14 cellular contexts compared by ENCODE assay signal in the genomic region with DNA sequence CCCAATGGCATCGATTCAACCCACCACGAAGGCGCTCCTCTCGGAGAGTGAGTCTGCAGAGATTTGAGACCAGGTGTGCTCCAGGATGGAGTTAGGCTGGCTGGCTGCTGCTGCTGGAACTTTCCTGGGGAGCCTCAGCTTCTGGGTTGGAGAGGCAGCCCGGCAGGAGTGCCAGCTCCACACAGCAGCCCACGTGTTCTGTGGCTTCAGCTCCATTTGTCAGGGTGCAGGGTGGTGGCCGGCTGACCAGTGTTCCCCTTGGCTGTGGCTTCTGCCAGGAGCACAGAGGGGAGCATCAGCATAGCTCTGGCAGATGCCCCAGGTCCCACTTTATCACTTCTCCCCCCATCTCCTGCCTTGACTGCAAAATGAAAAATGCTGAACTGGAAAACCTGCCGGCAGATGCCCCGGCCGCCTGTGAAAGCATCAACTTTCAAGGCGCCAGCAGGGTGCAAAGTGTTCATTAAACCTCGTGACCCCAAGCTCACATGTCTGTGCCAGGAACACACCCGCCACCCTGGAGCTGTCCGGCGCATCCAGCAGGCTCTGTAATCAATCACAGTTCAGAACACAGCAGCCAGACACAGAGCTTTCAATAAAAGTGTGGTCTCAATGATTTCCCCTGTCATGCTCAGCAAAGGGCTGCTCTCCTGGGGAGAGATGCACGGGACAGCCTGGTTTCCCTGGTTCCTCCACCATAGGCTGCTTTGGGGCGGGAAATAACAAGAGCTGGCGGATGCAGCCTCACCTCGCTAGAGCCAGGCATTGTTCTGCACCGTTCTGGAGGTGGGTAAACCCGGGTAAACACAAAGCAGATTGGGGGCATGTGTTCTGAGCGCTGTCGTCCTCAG. TPM values are rescaled to one million over a fixed set of nuclear protein-coding genes. Genes with fewer than 3 reads are reported as not detected.
A peak's percentile ranks its signal among the peaks of the same experiment; 100 is the strongest.
DNase-seq lines count a peak whose midpoint lies in the region; ATAC-seq and TF ChIP-seq lines count a peak whose summit lies in the region.
"Had no signal": no experiment of that assay in that cellular context is flagged by ENCODE, and none has a peak within 500 bp of the region (broad histone marks: within the 10 kb centered on the region; RNA-seq: fewer than 3 reads in every experiment).

No MANE protein-coding gene starts in this region.

- peaks cover 9% of the 10 kb centered on the region; the same call in 1 of the 2 replicates for H3K36me3 Mint-ChIP-seq in HFFc6 (ENCODE audit: low read depth)
- H3K36me3 Mint-ChIP-seq: stimulated activated memory B cell treated with anti-CD40 and anti-IgM and Interleukin-4, amounts not matched to agents 10 μg/mL and 1 μg/mL and 100 μg/mL, for 72 hours had no signal

- POLR2A ChIA-PET in PC-3 (lab: Charles Lee; ENCODE audit: unreplicated experiment), result no interaction called here

- H3K79me2 ChIP-seq in PC-3 (ENCODE audit: low read length), result no peaks in the 10 kb centered on the region

- H3K27me3 ChIP-seq in PC-3 (ENCODE audit: low read length) (peaks cover 58% of the 10 kb centered on the region), liver (ENCODE audit: control insufficient read depth in 4 of 4, insufficient read depth in 4 of 4, low read length in 3 of 4) (peaks cover 0 to 3% (median 0%) of the 10 kb centered on the region in 4 donors)

- intact Hi-C loops in PC-3 (cut with micrococcal nuclease), result no loop called here

- H2AFZ ChIP-seq in PC-3 (ENCODE audit: low read length), result no peak overlapping the region

- H3K9ac ChIP-seq in PC-3 (ENCODE audit: low read length), result no peak overlapping the region
- no peak overlapping the region for H3K9ac ChIP-seq in liver (ENCODE audit: low read depth in 1 of 2, low read length in 2 of 2)

- H3K4me1 ChIP-seq in PC-3 (ENCODE audit: insufficient read depth, low read length) (no peaks in the 10 kb centered on the region), liver (ENCODE audit: control insufficient read depth in 4 of 4, insufficient read depth in 4 of 4, low read length in 3 of 4) (peaks cover 0 to 4% (median 0%) of the 10 kb centered on the region in 4 donors)

- no peak overlapping the region for H3K4me3 Mint-ChIP-seq in HFFc6
- H3K4me3 Mint-ChIP-seq: stimulated activated memory B cell treated with anti-CD40 and anti-IgM and Interleukin-4, amounts not matched to agents 10 μg/mL and 1 μg/mL and 100 μg/mL, for 72 hours had no signal

- H3K36me3 ChIP-seq in PC-3 (ENCODE audit: low read depth, low read length) (no peaks in the 10 kb centered on the region), liver (ENCODE audit: control insufficient read depth in 4 of 4, insufficient read depth in 3 of 4, low read depth in 1 of 4, low read length in 3 of 4) (no peaks in the 10 kb centered on the region)

- H3K9me3 ChIP-seq in PC-3 (ENCODE audit: low read length), result 0 out of 2 replicates have a peak, but pooled peaks cover 3% of the 10 kb centered on the region
- H3K9me3 ChIP-seq in liver (ENCODE audit: control insufficient read depth in 4 of 4, low read length in 3 of 4), result no peaks in the 10 kb centered on the region

- H3K9me2 ChIP-seq in PC-3 (replicated peaks; ENCODE audit: low read length), result no peaks in the 10 kb centered on the region

- no peak for TF ChIP-seq CTCF in PC-3 (conservative IDR thresholded peaks at IDR 0.05; ENCODE audit: low read depth, low read length)
- TF ChIP-seq CTCF in liver (IDR thresholded peaks at IDR 0.05; ENCODE audit: low read depth, low read length, missing input control), result no peak
- TF ChIP-seq CTCF in HFFc6 (IDR thresholded peaks at IDR 0.05), result no peak

- H3K4me2 ChIP-seq in PC-3 (ENCODE audit: low read length), result no peak overlapping the region

- peaks cover 64% of the 10 kb centered on the region for H3K27me3 Mint-ChIP-seq in HFFc6 (ENCODE audit: insufficient read depth)

- H4K20me1 ChIP-seq in PC-3 (ENCODE audit: low read length), result no peaks in the 10 kb centered on the region

- no peak for TF ChIP-seq EP300 in Ishikawa (IDR thresholded peaks at IDR 0.05; ENCODE audit: borderline replicate concordance)

- no peak overlapping the region for H3K4me3 ChIP-seq in PC-3 (ENCODE audit: low read length)
- no peak overlapping the region for H3K4me3 ChIP-seq in liver (ENCODE audit: low read depth in 1 of 3, low read length in 3 of 3)

- no TSS peak for BruUV-seq in PC-3 (replicated peaks; lab: Mats Ljungman, UMichigan)

- H3K4me1 Mint-ChIP-seq in HFFc6 (ENCODE audit: low read depth), result no peaks in the 10 kb centered on the region

- ATAC-seq in PC-3 (peak; percentile 43; the same call in 1 of the 2 replicates), GM21367 (IDR thresholded peaks at IDR 0.05; ENCODE audit: unreplicated experiment) (no peak)
- no peak for ATAC-seq in activated CD4-positive, CD25-positive, alpha-beta regulatory T cell treated with anti-CD3 and anti-CD28 coated beads, Interleukin-2, amount 50 U/mL, for 24 hours
- ATAC-seq: stimulated activated memory B cell treated with anti-CD40 and anti-IgM and Interleukin-4, amounts not matched to agents 10 μg/mL and 1 μg/mL and 100 μg/mL, for 72 hours had no signal

- CTCF ChIA-PET in PC-3 (lab: Charles Lee), result no interaction called here

- no peak overlapping the region for H3K27ac ChIP-seq in PC-3 (ENCODE audit: low read length)
- no peak overlapping the region for H3K27ac ChIP-seq in liver (ENCODE audit: low read depth in 1 of 2, low read length in 2 of 2)

- 30% methylated on average over 23 of the region's 23 CpGs for WGBS in liver

- H3F3A ChIP-seq in PC-3 (ENCODE audit: low read length, unreplicated experiment), result no peaks in the 10 kb centered on the region

- peak; percentile 94 for DNase-seq in DMS 273 (lab: John Stamatoyannopoulos, UW; ENCODE audit: unreplicated experiment)
- DNase-seq in PC-3, result no peak
- no peak for DNase-seq in HFFc6
- no peak for DNase-seq in SIG-M5 (lab: John Stamatoyannopoulos, UW)
- DNase-seq: cerebellar nuclear complex; foreskin melanocyte; mesendoderm; NCI-H187 treated with DMSO at 0.1 percent for 48 hours; stimulated activated CD4-positive, alpha-beta T cell treated with anti-CD3 and anti-CD28 coated beads, Interleukin-12 subunit alpha, Interleukin-12 subunit beta, amount 100 ng/mL, for 4 hours had no signal

- H3K9me3 Mint-ChIP-seq in HFFc6, result peaks cover 10% of the 10 kb centered on the region

- TF ChIP-seq RAD21 in Ishikawa (IDR thresholded peaks at IDR 0.05; ENCODE audit: low read depth) (no peak), liver (IDR thresholded peaks at IDR 0.05) (no peak)

- no peak overlapping the region for H3K27ac Mint-ChIP-seq in HFFc6
- H3K27ac Mint-ChIP-seq: stimulated activated memory B cell treated with anti-CD40 and anti-IgM and Interleukin-4, amounts not matched to agents 10 μg/mL and 1 μg/mL and 100 μg/mL, for 72 hours had no signal

TF ChIP-seq in Ishikawa, 13 proteins besides CTCF, POLR2A, EP300 and RAD21 (continues in another document):
- TF ChIP-seq, protein P1, sequence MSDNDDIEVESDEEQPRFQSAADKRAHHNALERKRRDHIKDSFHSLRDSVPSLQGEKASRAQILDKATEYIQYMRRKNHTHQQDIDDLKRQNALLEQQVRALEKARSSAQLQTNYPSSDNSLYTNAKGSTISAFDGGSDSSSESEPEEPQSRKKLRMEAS (IDR thresholded peaks at IDR 0.05), result 0 out of 2 replicates have a peak, but pooled peaks have one; percentile 54
- TF ChIP-seq, protein P2, sequence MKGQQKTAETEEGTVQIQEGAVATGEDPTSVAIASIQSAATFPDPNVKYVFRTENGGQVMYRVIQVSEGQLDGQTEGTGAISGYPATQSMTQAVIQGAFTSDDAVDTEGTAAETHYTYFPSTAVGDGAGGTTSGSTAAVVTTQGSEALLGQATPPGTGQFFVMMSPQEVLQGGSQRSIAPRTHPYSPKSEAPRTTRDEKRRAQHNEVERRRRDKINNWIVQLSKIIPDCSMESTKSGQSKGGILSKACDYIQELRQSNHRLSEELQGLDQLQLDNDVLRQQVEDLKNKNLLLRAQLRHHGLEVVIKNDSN (IDR thresholded peaks at IDR 0.05), result peak; percentile 69

TF ChIP-seq in liver, 16 proteins besides CTCF, POLR2A, EP300 and RAD21 (continues in another document):
- TF ChIP-seq TAF1 (conservative IDR thresholded peaks at IDR 0.05) (no peak), FOXA1 (IDR thresholded peaks at IDR 0.05) (no peak), HNF4A (conservative IDR thresholded peaks at IDR 0.05) (peak in 1 of 2 donors; percentile 21), RXRA (IDR thresholded peaks at IDR 0.05) (peak in 1 of 2 donors; percentile 22), YY1 (IDR thresholded peaks at IDR 0.05) (no peak), JUND (IDR thresholded peaks at IDR 0.05) (no peak), GABPA (IDR thresholded peaks at IDR 0.05 in 1 of 2, conservative IDR thresholded peaks at IDR 0.05 in 1 of 2) (no peak)
- TF ChIP-seq, protein P3, sequence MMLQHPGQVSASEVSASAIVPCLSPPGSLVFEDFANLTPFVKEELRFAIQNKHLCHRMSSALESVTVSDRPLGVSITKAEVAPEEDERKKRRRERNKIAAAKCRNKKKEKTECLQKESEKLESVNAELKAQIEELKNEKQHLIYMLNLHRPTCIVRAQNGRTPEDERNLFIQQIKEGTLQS (IDR thresholded peaks at IDR 0.05), result no peak

RNA-seq across cellular contexts. Expression of a gene that starts 53.2 kb away (rescaled TPM):
- total RNA-seq in PC-3 (2014; rRNA removed) (56.4 and 69.0 TPM in 2 replicates), liver (10 to 100 TPM in 1 of 2 donors, under 1 TPM in 1; 0.42 to 12.4 TPM)
- polyA plus RNA-seq in liver, result 1 to 10 TPM in 1 of 2 donors, under 1 TPM in 1; 0.67 to 1.0 TPM
- 10 to 100 TPM; 16.5 to 40.4 (median 35.8) TPM for total RNA-seq in HFFc6 (2021; fragmentation: NEBNext Ultra II Directional; extraction: Animal tissue kit (Norgen Biotek cat#: 25700))

RNA-seq across cellular contexts. Expression of a gene that starts 53.3 kb away (rescaled TPM):
- total RNA-seq in PC-3 (2014; rRNA removed), result 50.4 and 64.7 TPM in 2 replicates
- 10 to 100 TPM; 11.8 to 17.7 TPM for total RNA-seq in liver
- polyA plus RNA-seq in liver, result 1 to 10 TPM; 7.0 to 7.3 TPM
- total RNA-seq in HFFc6 (2021; fragmentation: NEBNext Ultra II Directional; extraction: Animal tissue kit (Norgen Biotek cat#: 25700)), result 10 to 100 TPM; 28.0 to 31.5 (median 31.0) TPM
